Comparison of ENCODE assay signal across 8 cellular contexts in genomic region chr20:47357296-47358051, GRCh38. TPM values are rescaled to one million over a fixed set of nuclear protein-coding genes. Genes with fewer than 3 reads are reported as not detected.
DNase-seq lines count a peak whose midpoint lies in the region; ATAC-seq and TF ChIP-seq lines count a peak whose summit lies in the region.

No MANE protein-coding gene starts in this region.

- H3K4me1 ChIP-seq in BLaER1 = peaks cover 73% of the 10 kb centered on the region
- H3K4me1 ChIP-seq in OCI-LY7 (ENCODE audit: insufficient read depth, low read length, poor library complexity, severe bottlenecking) = peaks cover 68% of the 10 kb centered on the region
- H3K4me1 ChIP-seq in fibroblast of lung (ENCODE audit: control insufficient read depth, extremely low read depth, insufficient read depth, low read length) = peaks cover 59% of the 10 kb centered on the region

- peak overlapping the region; percentile 21; the same call in 1 of the 2 replicates for H2AFZ ChIP-seq in OCI-LY7 (ENCODE audit: low read length)
- H2AFZ ChIP-seq in fibroblast of lung (ENCODE audit: low read length) = peak overlapping the region; percentile 14

- TF ChIP-seq CTCF in OCI-LY7 (conservative IDR thresholded peaks at IDR 0.05; ENCODE audit: low read length) = no peak
- TF ChIP-seq CTCF in fibroblast of lung (conservative IDR thresholded peaks at IDR 0.05 in 1 of 2, IDR thresholded peaks at IDR 0.05 in 1 of 2; ENCODE audit: low read depth in 1 of 2, low read length in 2 of 2) = no peak
- TF ChIP-seq CTCF in natural killer cell (IDR thresholded peaks at IDR 0.05) = no peak

- POLR2A ChIA-PET in OCI-LY7 (lab: Charles Lee) = interaction anchor here (0.6 to 3.0 kb wide), 10 partner anchors 9 to 258 kb away, joined by 3 to 14 read pairs (median 3); no protein-coding TSS in a partner anchor

- H3K36me3 ChIP-seq in BLaER1 (no peaks in the 10 kb centered on the region), OCI-LY7 (ENCODE audit: insufficient read depth, low read length) (peaks cover 19% of the 10 kb centered on the region; the same call in 1 of the 2 replicates), fibroblast of lung (ENCODE audit: control insufficient read depth, insufficient read depth, low read length) (no peaks in the 10 kb centered on the region)

- peaks cover 3% of the 10 kb centered on the region; the same call in 1 of the 2 replicates for H4K20me1 ChIP-seq in BLaER1
- H4K20me1 ChIP-seq in OCI-LY7 (ENCODE audit: insufficient read depth, low read length) = no peaks in the 10 kb centered on the region
- no peaks in the 10 kb centered on the region for H4K20me1 ChIP-seq in fibroblast of lung (ENCODE audit: control insufficient read depth, extremely low read depth, insufficient read depth, low read length)

- H3K27ac ChIP-seq in BLaER1 (peak overlapping the region; percentile 99), OCI-LY7 (ENCODE audit: low read depth, low read length, poor library complexity, severe bottlenecking) (peak overlapping the region; percentile 90), fibroblast of lung (ENCODE audit: insufficient read depth, low read length) (peak overlapping the region; percentile 95)

- intact Hi-C loops in OCI-LY7 (cut with micrococcal nuclease; ENCODE audit: unreplicated experiment) = loop anchor here (2.0 to 10.0 kb wide), 2 partner anchors 95 to 1687 kb away; partner anchors contain the start of gene CSE1L
- intact Hi-C loops in natural killer cell (cut with micrococcal nuclease) = loop anchor here (5.0 to 10.0 kb wide), 2 partner anchors 40 to 147 kb away; partner anchors contain the start of gene NCOA3

- DNase-seq in HT-29 (ENCODE audit: low spot score) = peak; percentile 100
- DNase-seq in OCI-LY7 (ENCODE audit: low spot score) = peak; percentile 88
- peak; percentile 53 to 64 for DNase-seq in activated T-cell treated with anti-CD3 and anti-CD28 coated beads, Interleukin-2, amount 50 U/mL, for 72 hours
- peak; percentile 90 to 91 for DNase-seq in fibroblast of lung (ENCODE audit: low read depth in 2 of 2)
- peak; percentile 53 for DNase-seq in natural killer cell
- DNase-seq in stimulated activated naive B cell treated with anti-CD40 and anti-IgM and Interleukin-4, amounts not matched to agents 10 μg/mL and 1 μg/mL and 100 μg/mL, for 72 hours = peak; percentile 74

- peak; percentile 54 for ATAC-seq in GM19395 (IDR thresholded peaks at IDR 0.05; ENCODE audit: unreplicated experiment)
- ATAC-seq in activated T-cell treated with anti-CD3 and anti-CD28 coated beads, Interleukin-2, amount 50 U/mL, for 72 hours (replicated peaks in 1 of 2) = peak; percentile 43 to 45
- peak; percentile 19 to 51 (median 21) for ATAC-seq in natural killer cell
- peak; percentile 73 to 74 for ATAC-seq in stimulated activated naive B cell treated with anti-CD40 and anti-IgM and Interleukin-4, amounts not matched to agents 10 μg/mL and 1 μg/mL and 100 μg/mL, for 72 hours (replicated peaks)

- no peaks in the 10 kb centered on the region for H3K27me3 Mint-ChIP-seq in activated T-cell treated with anti-CD3 and anti-CD28 coated beads, Interleukin-2, amount 50 U/mL, for 72 hours (ENCODE audit: low read depth)
- no peaks in the 10 kb centered on the region for H3K27me3 Mint-ChIP-seq in natural killer cell (ENCODE audit: low read depth in 2 of 2)
- H3K27me3 Mint-ChIP-seq in stimulated activated naive B cell treated with anti-CD40 and anti-IgM and Interleukin-4, amounts not matched to agents 10 μg/mL and 1 μg/mL and 100 μg/mL, for 72 hours = no peaks in the 10 kb centered on the region

- CTCF ChIA-PET in OCI-LY7 (lab: Charles Lee; ENCODE audit: unreplicated experiment) = no interaction called here

- H3K9me2 ChIP-seq in OCI-LY7 (ENCODE audit: insufficient read depth, low read length) = no peaks in the 10 kb centered on the region

- H3K4me3 Mint-ChIP-seq in activated T-cell treated with anti-CD3 and anti-CD28 coated beads, Interleukin-2, amount 50 U/mL, for 72 hours = no peak overlapping the region
- peak overlapping the region; percentile 88 for H3K4me3 Mint-ChIP-seq in natural killer cell
- H3K4me3 Mint-ChIP-seq in stimulated activated naive B cell treated with anti-CD40 and anti-IgM and Interleukin-4, amounts not matched to agents 10 μg/mL and 1 μg/mL and 100 μg/mL, for 72 hours = peak overlapping the region; percentile 92 to 96

- H3K79me2 ChIP-seq in OCI-LY7 (ENCODE audit: insufficient read depth, low read depth, low read length) (peaks cover 41% of the 10 kb centered on the region), fibroblast of lung (ENCODE audit: control insufficient read depth, insufficient read depth, low read length) (peaks cover 33% of the 10 kb centered on the region)

- peaks cover 1 to 4% of the 10 kb centered on the region in 2 donors for H3K36me3 Mint-ChIP-seq in activated T-cell treated with anti-CD3 and anti-CD28 coated beads, Interleukin-2, amount 50 U/mL, for 72 hours (ENCODE audit: insufficient read depth in 2 of 2)
- no peaks in the 10 kb centered on the region for H3K36me3 Mint-ChIP-seq in natural killer cell
- peaks cover 7 to 19% of the 10 kb centered on the region in 2 donors for H3K36me3 Mint-ChIP-seq in stimulated activated naive B cell treated with anti-CD40 and anti-IgM and Interleukin-4, amounts not matched to agents 10 μg/mL and 1 μg/mL and 100 μg/mL, for 72 hours

- H3K4me3 ChIP-seq in BLaER1 (peak overlapping the region; percentile 70), OCI-LY7 (ENCODE audit: low read depth, low read length, poor library complexity, severe bottlenecking) (peak overlapping the region; percentile 74), fibroblast of lung (replicated peaks in 1 of 4; ENCODE audit: control extremely low read depth in 1 of 4, insufficient read depth in 1 of 4, low read depth in 3 of 4, low read length in 4 of 4) (no peak overlapping the region)

- H3K9ac ChIP-seq in BLaER1 (peak overlapping the region; percentile 88), fibroblast of lung (ENCODE audit: insufficient read depth, low read length) (peak overlapping the region; percentile 44)

- H3K9me3 ChIP-seq in BLaER1 (no peaks in the 10 kb centered on the region), OCI-LY7 (ENCODE audit: low read length) (no peaks in the 10 kb centered on the region), fibroblast of lung (ENCODE audit: control insufficient read depth, insufficient read depth, low read depth, low read length) (no peaks in the 10 kb centered on the region)

- H3K4me2 ChIP-seq in BLaER1 (peak overlapping the region; percentile 98), OCI-LY7 (ENCODE audit: low read length) (peak overlapping the region; percentile 98), fibroblast of lung (ENCODE audit: extremely low read depth, insufficient read depth, low read length) (peak overlapping the region; percentile 42)

- H3K9me3 Mint-ChIP-seq in activated T-cell treated with anti-CD3 and anti-CD28 coated beads, Interleukin-2, amount 50 U/mL, for 72 hours = no peaks in the 10 kb centered on the region
- no peaks in the 10 kb centered on the region for H3K9me3 Mint-ChIP-seq in natural killer cell
- H3K9me3 Mint-ChIP-seq in stimulated activated naive B cell treated with anti-CD40 and anti-IgM and Interleukin-4, amounts not matched to agents 10 μg/mL and 1 μg/mL and 100 μg/mL, for 72 hours = no peaks in the 10 kb centered on the region

- H3K27ac Mint-ChIP-seq in activated T-cell treated with anti-CD3 and anti-CD28 coated beads, Interleukin-2, amount 50 U/mL, for 72 hours = peak overlapping the region; percentile 99
- no peak overlapping the region for H3K27ac Mint-ChIP-seq in natural killer cell
- peak overlapping the region; percentile 100 for H3K27ac Mint-ChIP-seq in stimulated activated naive B cell treated with anti-CD40 and anti-IgM and Interleukin-4, amounts not matched to agents 10 μg/mL and 1 μg/mL and 100 μg/mL, for 72 hours

- H3K27me3 ChIP-seq in BLaER1 (no peaks in the 10 kb centered on the region), fibroblast of lung (ENCODE audit: control insufficient read depth, insufficient read depth, low read length) (no peaks in the 10 kb centered on the region)

- TSS peak; percentile 88 for BruUV-seq in OCI-LY7 (replicated peaks; lab: Mats Ljungman, UMichigan)

- peaks cover 60% of the 10 kb centered on the region for H3K4me1 Mint-ChIP-seq in activated T-cell treated with anti-CD3 and anti-CD28 coated beads, Interleukin-2, amount 50 U/mL, for 72 hours (ENCODE audit: low read depth)
- peaks cover 15 to 63% of the 10 kb centered on the region in 2 donors for H3K4me1 Mint-ChIP-seq in natural killer cell
- peaks cover 3 to 65% of the 10 kb centered on the region in 2 donors for H3K4me1 Mint-ChIP-seq in stimulated activated naive B cell treated with anti-CD40 and anti-IgM and Interleukin-4, amounts not matched to agents 10 μg/mL and 1 μg/mL and 100 μg/mL, for 72 hours

RNA-seq across cellular contexts. Expression of gene ZMYND8, which starts 1.0 kb away (rescaled TPM):
- total RNA-seq in HT-29 (2014; rRNA removed; shearing (Covaris generic)) = 30.9 and 35.6 TPM in 2 replicates
- 26.1 and 30.4 TPM in 2 replicates for total RNA-seq in OCI-LY7 (2014; rRNA removed; shearing (Covaris generic))
- total RNA-seq in OCI-LY7 (2022) (69.1 and 77.0 TPM in 2 replicates), fibroblast of lung (7.4 and 13.0 TPM in 2 replicates), natural killer cell (10 to 100 TPM; 57.6 to 72.6 (median 69.8) TPM)
- 10 to 100 TPM; 34.3 to 40.1 TPM for total RNA-seq in activated T-cell treated with anti-CD3 and anti-CD28 coated beads, Interleukin-2, amount 50 U/mL, for 72 hours
- 12.6 and 17.6 TPM in 2 replicates for polyA plus RNA-seq in fibroblast of lung
- 12.3 and 14.2 TPM in 2 replicates for polyA plus RNA-seq in fibroblast of lung (2012)
- polyA minus RNA-seq in fibroblast of lung (ENCODE audit: low replicate concordance) = 8.4 and 14.3 TPM in 2 replicates

Comparison
In these comparisons a context has a peak if more than half of its experiments do, and no peak if none do; other contexts are left out.
1. H3K4me2 ChIP-seq: peak in every context shown above with its lines; median percentile 98 in BLaER1; 98 in OCI-LY7; 42 in fibroblast of lung.
2. H3K4me3 ChIP-seq: peak in BLaER1 (single experiment) and OCI-LY7 (single experiment); none in fibroblast of lung (0 of 4).
3. ATAC-seq: peak in every context shown above with its lines; median percentile 74 in stimulated activated naive B cell treated with anti-CD40 and anti-IgM and Interleukin-4, amounts not matched to agents 10 μg/mL and 1 μg/mL and 100 μg/mL, for 72 hours; 54 in GM19395; 44 in activated T-cell treated with anti-CD3 and anti-CD28 coated beads, Interleukin-2, amount 50 U/mL, for 72 hours; 21 in natural killer cell.
4. H3K27ac Mint-ChIP-seq: peak in activated T-cell treated with anti-CD3 and anti-CD28 coated beads, Interleukin-2, amount 50 U/mL, for 72 hours (single experiment) and stimulated activated naive B cell treated with anti-CD40 and anti-IgM and Interleukin-4, amounts not matched to agents 10 μg/mL and 1 μg/mL and 100 μg/mL, for 72 hours (single experiment); none in natural killer cell (0 of 2).
5. H3K4me3 Mint-ChIP-seq: peak in natural killer cell (single experiment) and stimulated activated naive B cell treated with anti-CD40 and anti-IgM and Interleukin-4, amounts not matched to agents 10 μg/mL and 1 μg/mL and 100 μg/mL, for 72 hours (2 of 2); none in activated T-cell treated with anti-CD3 and anti-CD28 coated beads, Interleukin-2, amount 50 U/mL, for 72 hours (0 of 2).
6. Peak in every context shown above with its lines, with median percentiles within 50 percentile points of each other: H3K27ac ChIP-seq and DNase-seq.